1 cellular context compared by ENCODE assay signal in the genomic region with DNA sequence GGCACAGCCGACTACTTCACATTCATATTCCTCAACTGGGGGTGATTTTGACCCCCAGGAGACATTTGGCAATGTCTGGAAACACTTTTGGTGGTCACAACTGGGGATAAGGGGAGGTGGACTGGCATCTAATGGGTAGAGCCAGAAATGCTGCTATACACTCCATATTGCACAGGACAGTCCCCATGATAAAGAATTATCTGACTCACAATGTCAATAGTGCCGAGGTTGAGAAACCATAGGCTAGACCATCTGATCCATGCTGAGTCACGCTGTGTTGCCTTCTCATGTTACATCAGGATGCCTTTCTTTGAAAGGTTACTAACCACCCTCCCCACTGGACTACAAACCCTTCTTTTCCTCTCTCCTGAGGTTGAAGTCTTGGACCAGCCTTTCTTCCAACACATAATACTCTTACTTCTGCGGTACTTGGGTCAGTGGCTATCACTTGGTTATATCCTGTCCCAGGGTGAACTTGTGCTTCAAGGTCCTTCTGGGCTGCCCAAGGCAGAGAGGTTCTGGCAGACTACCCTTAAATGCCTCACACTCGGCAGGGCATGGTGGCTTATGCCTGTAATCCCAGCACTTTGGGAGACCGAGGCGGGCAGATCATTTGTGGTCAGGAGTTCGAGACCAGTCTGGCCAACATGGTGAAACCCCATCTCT.
A peak's percentile ranks its signal among the peaks of the same experiment; 100 is the strongest.
TF ChIP-seq lines count a peak whose summit lies in the region.

No MANE protein-coding gene starts in this region.

TF ChIP-seq in HepG2, 621 proteins besides CTCF, POLR2A, EP300 and RAD21 (continued from another document and continues in another):
- TF ChIP-seq CSRNP2 (CRISPR knock-in tag; conservative IDR thresholded peaks at IDR 0.05; ENCODE audit: low read depth) = no peak
- peak; percentile 71; the same call in 1 of the 2 replicates for TF ChIP-seq SPEN (CRISPR knock-in tag; IDR thresholded peaks at IDR 0.05; ENCODE audit: low read depth)
- peak; percentile 66; the same call in 1 of the 2 replicates for TF ChIP-seq SP5 (CRISPR knock-in tag; IDR thresholded peaks at IDR 0.05; ENCODE audit: borderline replicate concordance, low read depth)
- no peak for TF ChIP-seq PCBP2 (optimal IDR thresholded peaks at IDR 0.05; ENCODE audit: low read depth, low read length, poor library complexity, severe bottlenecking)
- peak; percentile 94 for TF ChIP-seq ERF (CRISPR knock-in tag; IDR thresholded peaks at IDR 0.05)
- peak; percentile 72; the same call in 1 of the 2 replicates for TF ChIP-seq GATAD1 (CRISPR knock-in tag; IDR thresholded peaks at IDR 0.05)
- no peak for TF ChIP-seq ZNF44 (CRISPR knock-in tag; IDR thresholded peaks at IDR 0.05)
- TF ChIP-seq, protein P1, sequence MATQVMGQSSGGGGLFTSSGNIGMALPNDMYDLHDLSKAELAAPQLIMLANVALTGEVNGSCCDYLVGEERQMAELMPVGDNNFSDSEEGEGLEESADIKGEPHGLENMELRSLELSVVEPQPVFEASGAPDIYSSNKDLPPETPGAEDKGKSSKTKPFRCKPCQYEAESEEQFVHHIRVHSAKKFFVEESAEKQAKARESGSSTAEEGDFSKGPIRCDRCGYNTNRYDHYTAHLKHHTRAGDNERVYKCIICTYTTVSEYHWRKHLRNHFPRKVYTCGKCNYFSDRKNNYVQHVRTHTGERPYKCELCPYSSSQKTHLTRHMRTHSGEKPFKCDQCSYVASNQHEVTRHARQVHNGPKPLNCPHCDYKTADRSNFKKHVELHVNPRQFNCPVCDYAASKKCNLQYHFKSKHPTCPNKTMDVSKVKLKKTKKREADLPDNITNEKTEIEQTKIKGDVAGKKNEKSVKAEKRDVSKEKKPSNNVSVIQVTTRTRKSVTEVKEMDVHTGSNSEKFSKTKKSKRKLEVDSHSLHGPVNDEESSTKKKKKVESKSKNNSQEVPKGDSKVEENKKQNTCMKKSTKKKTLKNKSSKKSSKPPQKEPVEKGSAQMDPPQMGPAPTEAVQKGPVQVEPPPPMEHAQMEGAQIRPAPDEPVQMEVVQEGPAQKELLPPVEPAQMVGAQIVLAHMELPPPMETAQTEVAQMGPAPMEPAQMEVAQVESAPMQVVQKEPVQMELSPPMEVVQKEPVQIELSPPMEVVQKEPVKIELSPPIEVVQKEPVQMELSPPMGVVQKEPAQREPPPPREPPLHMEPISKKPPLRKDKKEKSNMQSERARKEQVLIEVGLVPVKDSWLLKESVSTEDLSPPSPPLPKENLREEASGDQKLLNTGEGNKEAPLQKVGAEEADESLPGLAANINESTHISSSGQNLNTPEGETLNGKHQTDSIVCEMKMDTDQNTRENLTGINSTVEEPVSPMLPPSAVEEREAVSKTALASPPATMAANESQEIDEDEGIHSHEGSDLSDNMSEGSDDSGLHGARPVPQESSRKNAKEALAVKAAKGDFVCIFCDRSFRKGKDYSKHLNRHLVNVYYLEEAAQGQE (IDR thresholded peaks at IDR 0.05; ENCODE audit: borderline replicate concordance in 1 of 2, low read depth in 1 of 2, low read length in 2 of 2) = peak in 1 of 2 experiments; percentile 50; a peak in 1 of 4 replicates
- no peak for TF ChIP-seq ZNF329 (CRISPR knock-in tag; IDR thresholded peaks at IDR 0.05; ENCODE audit: low read depth)
- TF ChIP-seq MXI1 (IDR thresholded peaks at IDR 0.05; ENCODE audit: borderline replicate concordance, low read depth, low read length) = peak; percentile 77; the same call in 2 of the 3 replicates
- TF ChIP-seq, protein P2, sequence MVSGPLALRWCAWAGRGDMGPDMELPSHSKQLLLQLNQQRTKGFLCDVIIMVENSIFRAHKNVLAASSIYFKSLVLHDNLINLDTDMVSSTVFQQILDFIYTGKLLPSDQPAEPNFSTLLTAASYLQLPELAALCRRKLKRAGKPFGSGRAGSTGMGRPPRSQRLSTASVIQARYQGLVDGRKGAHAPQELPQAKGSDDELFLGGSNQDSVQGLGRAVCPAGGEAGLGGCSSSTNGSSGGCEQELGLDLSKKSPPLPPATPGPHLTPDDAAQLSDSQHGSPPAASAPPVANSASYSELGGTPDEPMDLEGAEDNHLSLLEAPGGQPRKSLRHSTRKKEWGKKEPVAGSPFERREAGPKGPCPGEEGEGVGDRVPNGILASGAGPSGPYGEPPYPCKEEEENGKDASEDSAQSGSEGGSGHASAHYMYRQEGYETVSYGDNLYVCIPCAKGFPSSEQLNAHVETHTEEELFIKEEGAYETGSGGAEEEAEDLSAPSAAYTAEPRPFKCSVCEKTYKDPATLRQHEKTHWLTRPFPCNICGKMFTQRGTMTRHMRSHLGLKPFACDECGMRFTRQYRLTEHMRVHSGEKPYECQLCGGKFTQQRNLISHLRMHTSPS (CRISPR knock-in tag; IDR thresholded peaks at IDR 0.05; ENCODE audit: low read depth) = 0 out of 2 replicates have a peak, but pooled peaks have one; percentile 39
- peak; percentile 79; the same call in 1 of the 2 replicates for TF ChIP-seq IRF9 (CRISPR knock-in tag; IDR thresholded peaks at IDR 0.05; ENCODE audit: borderline replicate concordance)
- peak; percentile 93; the same call in 1 of the 2 replicates for TF ChIP-seq ZBTB20 (CRISPR knock-in tag; IDR thresholded peaks at IDR 0.05; ENCODE audit: borderline replicate concordance, low read depth)
- TF ChIP-seq NPAS2 (CRISPR knock-in tag; IDR thresholded peaks at IDR 0.05; ENCODE audit: borderline replicate concordance) = no peak
- 0 out of 2 replicates have a peak, but pooled peaks have one; percentile 38 for TF ChIP-seq ZMYM2 (CRISPR knock-in tag; IDR thresholded peaks at IDR 0.05)
- peak; percentile 98 for TF ChIP-seq MAFF (IDR thresholded peaks at IDR 0.05; ENCODE audit: low read depth, low read length)
- 0 out of 2 replicates have a peak, but pooled peaks have one; percentile 31 for TF ChIP-seq ZNF232 (CRISPR knock-in tag; IDR thresholded peaks at IDR 0.05; ENCODE audit: borderline replicate concordance)
- TF ChIP-seq SP4 (CRISPR knock-in tag; IDR thresholded peaks at IDR 0.05) = no peak
- no peak for TF ChIP-seq ZMAT3 (CRISPR knock-in tag; conservative IDR thresholded peaks at IDR 0.05)
- TF ChIP-seq MIER3 (CRISPR knock-in tag; IDR thresholded peaks at IDR 0.05; ENCODE audit: borderline replicate concordance) = peak; percentile 99
- TF ChIP-seq, protein P3, sequence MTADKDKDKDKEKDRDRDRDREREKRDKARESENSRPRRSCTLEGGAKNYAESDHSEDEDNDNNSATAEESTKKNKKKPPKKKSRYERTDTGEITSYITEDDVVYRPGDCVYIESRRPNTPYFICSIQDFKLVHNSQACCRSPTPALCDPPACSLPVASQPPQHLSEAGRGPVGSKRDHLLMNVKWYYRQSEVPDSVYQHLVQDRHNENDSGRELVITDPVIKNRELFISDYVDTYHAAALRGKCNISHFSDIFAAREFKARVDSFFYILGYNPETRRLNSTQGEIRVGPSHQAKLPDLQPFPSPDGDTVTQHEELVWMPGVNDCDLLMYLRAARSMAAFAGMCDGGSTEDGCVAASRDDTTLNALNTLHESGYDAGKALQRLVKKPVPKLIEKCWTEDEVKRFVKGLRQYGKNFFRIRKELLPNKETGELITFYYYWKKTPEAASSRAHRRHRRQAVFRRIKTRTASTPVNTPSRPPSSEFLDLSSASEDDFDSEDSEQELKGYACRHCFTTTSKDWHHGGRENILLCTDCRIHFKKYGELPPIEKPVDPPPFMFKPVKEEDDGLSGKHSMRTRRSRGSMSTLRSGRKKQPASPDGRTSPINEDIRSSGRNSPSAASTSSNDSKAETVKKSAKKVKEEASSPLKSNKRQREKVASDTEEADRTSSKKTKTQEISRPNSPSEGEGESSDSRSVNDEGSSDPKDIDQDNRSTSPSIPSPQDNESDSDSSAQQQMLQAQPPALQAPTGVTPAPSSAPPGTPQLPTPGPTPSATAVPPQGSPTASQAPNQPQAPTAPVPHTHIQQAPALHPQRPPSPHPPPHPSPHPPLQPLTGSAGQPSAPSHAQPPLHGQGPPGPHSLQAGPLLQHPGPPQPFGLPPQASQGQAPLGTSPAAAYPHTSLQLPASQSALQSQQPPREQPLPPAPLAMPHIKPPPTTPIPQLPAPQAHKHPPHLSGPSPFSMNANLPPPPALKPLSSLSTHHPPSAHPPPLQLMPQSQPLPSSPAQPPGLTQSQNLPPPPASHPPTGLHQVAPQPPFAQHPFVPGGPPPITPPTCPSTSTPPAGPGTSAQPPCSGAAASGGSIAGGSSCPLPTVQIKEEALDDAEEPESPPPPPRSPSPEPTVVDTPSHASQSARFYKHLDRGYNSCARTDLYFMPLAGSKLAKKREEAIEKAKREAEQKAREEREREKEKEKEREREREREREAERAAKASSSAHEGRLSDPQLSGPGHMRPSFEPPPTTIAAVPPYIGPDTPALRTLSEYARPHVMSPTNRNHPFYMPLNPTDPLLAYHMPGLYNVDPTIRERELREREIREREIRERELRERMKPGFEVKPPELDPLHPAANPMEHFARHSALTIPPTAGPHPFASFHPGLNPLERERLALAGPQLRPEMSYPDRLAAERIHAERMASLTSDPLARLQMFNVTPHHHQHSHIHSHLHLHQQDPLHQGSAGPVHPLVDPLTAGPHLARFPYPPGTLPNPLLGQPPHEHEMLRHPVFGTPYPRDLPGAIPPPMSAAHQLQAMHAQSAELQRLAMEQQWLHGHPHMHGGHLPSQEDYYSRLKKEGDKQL (CRISPR knock-in tag; IDR thresholded peaks at IDR 0.05; ENCODE audit: low read depth) = peak; percentile 83; the same call in 1 of the 2 replicates
- TF ChIP-seq ZNF281 (CRISPR knock-in tag; IDR thresholded peaks at IDR 0.05; ENCODE audit: borderline replicate concordance) = peak; percentile 77; the same call in 1 of the 2 replicates
- no peak for TF ChIP-seq ISX (CRISPR knock-in tag; conservative IDR thresholded peaks at IDR 0.05)
- TF ChIP-seq ZNF430 (CRISPR knock-in tag; IDR thresholded peaks at IDR 0.05) = peak; percentile 77; the same call in 1 of the 2 replicates
- peak; percentile 79 for TF ChIP-seq KLF6 (CRISPR knock-in tag; IDR thresholded peaks at IDR 0.05)
- TF ChIP-seq MED8 (CRISPR knock-in tag; IDR thresholded peaks at IDR 0.05; ENCODE audit: insufficient replicate concordance) = peak; percentile 46
- peak; percentile 99 for TF ChIP-seq MAFG (CRISPR knock-in tag; IDR thresholded peaks at IDR 0.05)
- peak; percentile 98 for TF ChIP-seq SAP130 (CRISPR knock-in tag; IDR thresholded peaks at IDR 0.05; ENCODE audit: low read depth)
- TF ChIP-seq, protein P4, sequence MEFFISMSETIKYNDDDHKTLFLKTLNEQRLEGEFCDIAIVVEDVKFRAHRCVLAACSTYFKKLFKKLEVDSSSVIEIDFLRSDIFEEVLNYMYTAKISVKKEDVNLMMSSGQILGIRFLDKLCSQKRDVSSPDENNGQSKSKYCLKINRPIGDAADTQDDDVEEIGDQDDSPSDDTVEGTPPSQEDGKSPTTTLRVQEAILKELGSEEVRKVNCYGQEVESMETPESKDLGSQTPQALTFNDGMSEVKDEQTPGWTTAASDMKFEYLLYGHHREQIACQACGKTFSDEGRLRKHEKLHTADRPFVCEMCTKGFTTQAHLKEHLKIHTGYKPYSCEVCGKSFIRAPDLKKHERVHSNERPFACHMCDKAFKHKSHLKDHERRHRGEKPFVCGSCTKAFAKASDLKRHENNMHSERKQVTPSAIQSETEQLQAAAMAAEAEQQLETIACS (CRISPR knock-in tag; IDR thresholded peaks at IDR 0.05) = no peak
- no peak for TF ChIP-seq ZNF616 (CRISPR knock-in tag; IDR thresholded peaks at IDR 0.05; ENCODE audit: low read depth)
- TF ChIP-seq ARID3A (IDR thresholded peaks at IDR 0.05; ENCODE audit: low read depth, low read length) = peak; percentile 96
- TF ChIP-seq ZNF841 (CRISPR knock-in tag; IDR thresholded peaks at IDR 0.05; ENCODE audit: borderline replicate concordance) = no peak
- no peak; the same call in 1 of the 2 replicates for TF ChIP-seq ZNF7 (CRISPR knock-in tag; IDR thresholded peaks at IDR 0.05)
- TF ChIP-seq BCL6 (CRISPR knock-in tag; IDR thresholded peaks at IDR 0.05) = peak; percentile 91
- no peak for TF ChIP-seq ELF1 (CRISPR knock-in tag; IDR thresholded peaks at IDR 0.05)
